Comparison of ENCODE assay signal across 28 cellular contexts in genomic region chr12:130183585-130184370, GRCh38. TPM values are rescaled to one million over a fixed set of nuclear protein-coding genes. Genes with fewer than 3 reads are reported as not detected.
"Had no signal": no experiment of that assay in that cellular context is flagged by ENCODE, and none has a peak within 500 bp of the region (broad histone marks: within the 10 kb centered on the region; RNA-seq: fewer than 3 reads in every experiment).

No MANE protein-coding gene starts in this region.

- H3K4me1 Mint-ChIP-seq: activated CD4-positive, alpha-beta memory T cell treated with anti-CD3 and anti-CD28 coated beads, Interleukin-2, amount 10 ng/mL, durations not matched to agents 7 days and 5 days; activated CD4-positive, alpha-beta T cell treated with anti-CD3 and anti-CD28 coated beads, Interleukin-2, amount 10 ng/mL, durations not matched to agents 7 days and 5 days; activated naive CD4-positive, alpha-beta T cell treated with anti-CD3 and anti-CD28 coated beads, Interleukin-2, amount 50 U/mL, for 24 hours; activated naive CD8-positive, alpha-beta T cell treated with anti-CD3 and anti-CD28 coated beads for 36 hours; WTC11 had no signal

- H3K27me3 Mint-ChIP-seq: activated CD4-positive, alpha-beta memory T cell treated with anti-CD3 and anti-CD28 coated beads, Interleukin-2, amount 10 ng/mL, durations not matched to agents 7 days and 5 days; activated CD4-positive, alpha-beta T cell treated with anti-CD3 and anti-CD28 coated beads, Interleukin-2, amount 10 ng/mL, durations not matched to agents 7 days and 5 days; effector memory CD8-positive, alpha-beta T cell had no signal

- H3K27ac ChIP-seq: brain microvascular endothelial cell, esophagus muscularis mucosa, foreskin keratinocyte, gastrocnemius medialis, VCaP had no signal

- H3K27me3 ChIP-seq: brain microvascular endothelial cell, foreskin keratinocyte, gastrocnemius medialis had no signal

- DNase-seq: activated CD4-positive, alpha-beta memory T cell treated with anti-CD3 and anti-CD28 coated beads, Interleukin-2, amount 10 ng/mL, durations not matched to agents 7 days and 5 days; activated CD4-positive, alpha-beta T cell treated with anti-CD3 and anti-CD28 coated beads for 1 hour; activated CD4-positive, alpha-beta T cell treated with anti-CD3 and anti-CD28 coated beads for 4 hours; activated CD4-positive, alpha-beta T cell treated with anti-CD3 and anti-CD28 coated beads, Interleukin-2, amount 10 ng/mL, durations not matched to agents 7 days and 5 days; activated CD4-positive, alpha-beta T cell treated with anti-CD3 and anti-CD28 coated beads, Interleukin-2, amount 50 U/mL, for 4 hours; activated effector memory CD4-positive, alpha-beta T cell treated with anti-CD3 and anti-CD28 coated beads, Interleukin-2, amount 50 U/mL, for 16 hours; activated naive CD4-positive, alpha-beta T cell treated with anti-CD3 and anti-CD28 coated beads for 36 hours; activated naive CD8-positive, alpha-beta T cell treated with anti-CD3 and anti-CD28 coated beads for 36 hours; activated T-cell treated with anti-CD3 and anti-CD28 coated beads, Interleukin-2, amount 50 U/mL, for 1 hour; activated T-cell treated with anti-CD3 and anti-CD28 coated beads, Interleukin-2, amount 50 U/mL, for 48 hours; brain microvascular endothelial cell; caudate nucleus; cortex of kidney; dermis blood vessel endothelial cell; effector CD4-positive, alpha-beta T cell; effector memory CD8-positive, alpha-beta T cell; erythroblast; foreskin keratinocyte; gastrocnemius medialis; T-helper 2 cell had no signal

- H3K4me3 ChIP-seq: esophagus muscularis mucosa, gastrocnemius medialis had no signal

- H3K4me3 Mint-ChIP-seq: activated CD4-positive, alpha-beta memory T cell treated with anti-CD3 and anti-CD28 coated beads, Interleukin-2, amount 10 ng/mL, durations not matched to agents 7 days and 5 days; activated CD4-positive, alpha-beta T cell treated with anti-CD3 and anti-CD28 coated beads, Interleukin-2, amount 10 ng/mL, durations not matched to agents 7 days and 5 days; activated naive CD4-positive, alpha-beta T cell treated with anti-CD3 and anti-CD28 coated beads for 36 hours; activated naive CD4-positive, alpha-beta T cell treated with anti-CD3 and anti-CD28 coated beads, Interleukin-2, amount 50 U/mL, for 24 hours; activated naive CD8-positive, alpha-beta T cell treated with anti-CD3 and anti-CD28 coated beads for 36 hours; activated T-helper 1 cell treated with anti-CD3 and anti-CD28 coated beads, Interleukin-12 subunit alpha, Interleukin-12 subunit beta, Interleukin-2, Interleukin-4 antibody, amounts not matched to agents 30 ng/mL and 10 ng/mL and 1 ng/mL, durations not matched to agents 14 hours and 24 hours and 36 hours; effector memory CD8-positive, alpha-beta T cell; WTC11 had no signal

- H3K36me3 ChIP-seq: brain microvascular endothelial cell, esophagus muscularis mucosa, gastrocnemius medialis had no signal

- H3K27ac Mint-ChIP-seq: activated CD4-positive, alpha-beta memory T cell treated with anti-CD3 and anti-CD28 coated beads, Interleukin-2, amount 10 ng/mL, durations not matched to agents 7 days and 5 days; activated CD4-positive, alpha-beta T cell treated with anti-CD3 and anti-CD28 coated beads, Interleukin-2, amount 10 ng/mL, durations not matched to agents 7 days and 5 days; activated naive CD4-positive, alpha-beta T cell treated with anti-CD3 and anti-CD28 coated beads for 36 hours; activated naive CD4-positive, alpha-beta T cell treated with anti-CD3 and anti-CD28 coated beads, Interleukin-2, amount 50 U/mL, for 24 hours; activated naive CD8-positive, alpha-beta T cell treated with anti-CD3 and anti-CD28 coated beads for 36 hours; activated T-helper 1 cell treated with anti-CD3 and anti-CD28 coated beads, Interleukin-12 subunit alpha, Interleukin-12 subunit beta, Interleukin-2, Interleukin-4 antibody, amounts not matched to agents 30 ng/mL and 10 ng/mL and 1 ng/mL, durations not matched to agents 14 hours and 24 hours and 36 hours; activated T-helper 2 cell treated with anti-CD3 and anti-CD28 coated beads, Interferon-gamma antibody, Interleukin-2, Interleukin-4, amounts not matched to agents 10 μg/mL and 5 μg/mL and 100 μg/mL, durations not matched to agents 14 hours and 24 hours and 36 hours; effector memory CD8-positive, alpha-beta T cell; WTC11 had no signal

- ATAC-seq: effector memory CD8-positive, alpha-beta T cell; foreskin keratinocyte; gastrocnemius medialis; WTC11 had no signal

- H3K4me1 ChIP-seq: esophagus muscularis mucosa, gastrocnemius medialis had no signal

- H3K36me3 Mint-ChIP-seq: activated naive CD4-positive, alpha-beta T cell treated with anti-CD3 and anti-CD28 coated beads, Interleukin-2, amount 50 U/mL, for 24 hours; activated naive CD8-positive, alpha-beta T cell treated with anti-CD3 and anti-CD28 coated beads for 36 hours had no signal

- H3K9me3 ChIP-seq: gastrocnemius medialis had no signal

RNA-seq across cellular contexts. Expression of gene FZD10, which starts 21.5 kb away (rescaled TPM):
- total RNA-seq: activated CD4-positive, alpha-beta memory T cell treated with anti-CD3 and anti-CD28 coated beads, Interleukin-2, amount 10 ng/mL, durations not matched to agents 7 days and 5 days; activated CD4-positive, alpha-beta T cell treated with anti-CD3 and anti-CD28 coated beads, Interleukin-2, amount 10 ng/mL, durations not matched to agents 7 days and 5 days; activated naive CD4-positive, alpha-beta T cell treated with anti-CD3 and anti-CD28 coated beads for 36 hours; activated naive CD8-positive, alpha-beta T cell treated with anti-CD3 and anti-CD28 coated beads for 36 hours; activated T-helper 1 cell treated with anti-CD3 and anti-CD28 coated beads, Interleukin-12 subunit alpha, Interleukin-12 subunit beta, Interleukin-2, Interleukin-4 antibody, amounts not matched to agents 30 ng/mL and 10 ng/mL and 1 ng/mL, durations not matched to agents 14 hours and 24 hours and 36 hours; activated T-helper 2 cell treated with anti-CD3 and anti-CD28 coated beads, Interferon-gamma antibody, Interleukin-2, Interleukin-4, amounts not matched to agents 10 μg/mL and 5 μg/mL and 100 μg/mL, durations not matched to agents 14 hours and 24 hours and 36 hours; astrocyte; T-helper 1 cell treated with Interleukin-12 subunit alpha and Interleukin-12 subunit beta and Interleukin-4 antibody, amounts not matched to agents 30 ng/mL and 1 ng/mL, for 36 hours had no signal
